In genomic region chr2:97761192-97761591, GRCh38 we compare ENCODE assay signal across 11 cellular contexts. TPM values are rescaled to one million over a fixed set of nuclear protein-coding genes. Genes with fewer than 3 reads are reported as not detected.
A peak's percentile ranks its signal among the peaks of the same experiment; 100 is the strongest.
DNase-seq lines count a peak whose midpoint lies in the region; ATAC-seq lines count a peak whose summit lies in the region.
"Had no signal": no experiment of that assay in that cellular context is flagged by ENCODE, and none has a peak within 500 bp of the region (broad histone marks: within the 10 kb centered on the region; RNA-seq: fewer than 3 reads in every experiment).

No MANE protein-coding gene starts in this region.

- H3K27ac Mint-ChIP-seq in T-helper 2 cell treated with Interferon-gamma antibody and Interleukin-4, amounts not matched to agents 5 μg/mL and 100 μg/mL, for 36 hours: peak overlapping the region; percentile 65
- no peak overlapping the region for H3K27ac Mint-ChIP-seq in activated T-cell treated with anti-CD3 and anti-CD28 coated beads, Interleukin-2, amount 50 U/mL, for 72 hours

- peaks cover 49% of the 10 kb centered on the region for H3K36me3 Mint-ChIP-seq in T-helper 2 cell treated with Interferon-gamma antibody and Interleukin-4, amounts not matched to agents 5 μg/mL and 100 μg/mL, for 36 hours (ENCODE audit: low read depth)
- peaks cover 3 to 12% of the 10 kb centered on the region in 2 donors for H3K36me3 Mint-ChIP-seq in activated T-cell treated with anti-CD3 and anti-CD28 coated beads, Interleukin-2, amount 50 U/mL, for 72 hours (ENCODE audit: insufficient read depth in 2 of 2)

- no peaks in the 10 kb centered on the region for H3K27me3 Mint-ChIP-seq in T-helper 2 cell treated with Interferon-gamma antibody and Interleukin-4, amounts not matched to agents 5 μg/mL and 100 μg/mL, for 36 hours (ENCODE audit: low read depth)
- no peaks in the 10 kb centered on the region for H3K27me3 Mint-ChIP-seq in activated T-cell treated with anti-CD3 and anti-CD28 coated beads, Interleukin-2, amount 50 U/mL, for 72 hours (ENCODE audit: low read depth)

- H3K4me3 Mint-ChIP-seq in T-helper 2 cell treated with Interferon-gamma antibody and Interleukin-4, amounts not matched to agents 5 μg/mL and 100 μg/mL, for 36 hours: peak overlapping the region; percentile 37
- H3K4me3 Mint-ChIP-seq in activated T-cell treated with anti-CD3 and anti-CD28 coated beads, Interleukin-2, amount 50 U/mL, for 72 hours: peak overlapping the region; percentile 13 to 47

- no peaks in the 10 kb centered on the region for H3K9me3 Mint-ChIP-seq in T-helper 2 cell treated with Interferon-gamma antibody and Interleukin-4, amounts not matched to agents 5 μg/mL and 100 μg/mL, for 36 hours
- H3K9me3 Mint-ChIP-seq in activated T-cell treated with anti-CD3 and anti-CD28 coated beads, Interleukin-2, amount 50 U/mL, for 72 hours: no peaks in the 10 kb centered on the region

- peak; percentile 48 for DNase-seq in T-helper 2 cell treated with Interferon-gamma antibody and Interleukin-4, amounts not matched to agents 5 μg/mL and 100 μg/mL, for 36 hours (ENCODE audit: low spot score)
- peak; percentile 51 to 56 for DNase-seq in activated T-cell treated with anti-CD3 and anti-CD28 coated beads, Interleukin-2, amount 50 U/mL, for 72 hours
- DNase-seq in islet precursor cell: peak; percentile 37
- peak; percentile 71 for DNase-seq in stimulated activated CD8-positive, alpha-beta memory T cell treated with anti-CD3 and anti-CD28 coated beads, Interleukin-4, amount 100 ng/mL, for 48 hours
- no peak for DNase-seq in hippocampal formation (lab: John Stamatoyannopoulos, UW)
- no peak for DNase-seq in DMS 273 (lab: John Stamatoyannopoulos, UW; ENCODE audit: unreplicated experiment)
- no peak for DNase-seq in NCI-H82 treated with DMSO at 0.1 percent for 48 hours (lab: John Stamatoyannopoulos, UW; ENCODE audit: unreplicated experiment)
- no peak for DNase-seq in NCI-H187 treated with DMSO at 0.1 percent for 48 hours (lab: John Stamatoyannopoulos, UW)
- DNase-seq: DMS 273 treated with DMSO at 0.1 percent for 48 hours, heart left ventricle, NCI-H2081 had no signal

- ATAC-seq in activated T-cell treated with anti-CD3 and anti-CD28 coated beads, Interleukin-2, amount 50 U/mL, for 72 hours (replicated peaks in 1 of 2): peak; percentile 66 to 81

- H3K4me1 Mint-ChIP-seq in T-helper 2 cell treated with Interferon-gamma antibody and Interleukin-4, amounts not matched to agents 5 μg/mL and 100 μg/mL, for 36 hours (ENCODE audit: low read depth): peaks cover 27% of the 10 kb centered on the region
- peaks cover 19% of the 10 kb centered on the region for H3K4me1 Mint-ChIP-seq in activated T-cell treated with anti-CD3 and anti-CD28 coated beads, Interleukin-2, amount 50 U/mL, for 72 hours (ENCODE audit: low read depth)

RNA-seq across cellular contexts. Expression of gene ZAP70, which starts 47.8 kb away (rescaled TPM):
- 100 to 1,000 TPM; 164 to 190 TPM for total RNA-seq in activated T-cell treated with anti-CD3 and anti-CD28 coated beads, Interleukin-2, amount 50 U/mL, for 72 hours

Comparison
In these comparisons a context has a peak if more than half of its experiments do, and no peak if none do; other contexts are left out.
1. DNase-seq: peak in T-helper 2 cell treated with Interferon-gamma antibody and Interleukin-4, amounts not matched to agents 5 μg/mL and 100 μg/mL, for 36 hours (single experiment), activated T-cell treated with anti-CD3 and anti-CD28 coated beads, Interleukin-2, amount 50 U/mL, for 72 hours (2 of 2), islet precursor cell (single experiment) and stimulated activated CD8-positive, alpha-beta memory T cell treated with anti-CD3 and anti-CD28 coated beads, Interleukin-4, amount 100 ng/mL, for 48 hours (single experiment); none in hippocampal formation (0 of 2), DMS 273 (single experiment), NCI-H82 treated with DMSO at 0.1 percent for 48 hours (single experiment) and NCI-H187 treated with DMSO at 0.1 percent for 48 hours (single experiment).